ENCODE assay signal across 8 cellular contexts in genomic region chr14:105558449-105559154, GRCh38. TPM values are rescaled to one million over a fixed set of nuclear protein-coding genes. Genes with fewer than 3 reads are reported as not detected.
DNase-seq lines count a peak whose midpoint lies in the region; ATAC-seq and TF ChIP-seq lines count a peak whose summit lies in the region.
"Not testable (repeated sequence)": the region's sequence is repeated elsewhere in the genome, so short reads cannot be mapped to it uniquely, and the experiment has no call there.

No MANE protein-coding gene starts in this region.

- H3K27me3 Mint-ChIP-seq in CD4-positive, alpha-beta T cell = peaks cover 12% of the 10 kb centered on the region
- H3K27me3 Mint-ChIP-seq in natural killer cell (ENCODE audit: low read depth in 2 of 2) = not testable (repeated sequence)

- WGBS in transverse colon (ENCODE audit: low coverage in 1 of 2), 2 donors = 73 to 76% methylated on average over 7 to 17 of the region's 28 CpGs

- not testable (repeated sequence) for H2AFZ ChIP-seq in OCI-LY3 (ENCODE audit: low read depth, low read length)

- not testable (repeated sequence) for TF ChIP-seq EP300 in transverse colon (IDR thresholded peaks at IDR 0.05; ENCODE audit: low read depth)

- H4K20me1 ChIP-seq in OCI-LY3 (ENCODE audit: insufficient read depth, low read length) = not testable (repeated sequence)

- in situ Hi-C loops in transverse colon (cut with MboI; ENCODE audit: low pct_ligation_motif_present in 1 of 4, low pct_unique_long_range_greater_than_20kb in 1 of 4, low sequenced_read_pairs in 3 of 4) = not testable (repeated sequence)

- POLR2A ChIA-PET in CD4-positive, alpha-beta T cell (lab: Charles Lee) = not testable (repeated sequence)

- H3K4me1 Mint-ChIP-seq in CD4-positive, alpha-beta T cell (ENCODE audit: low read depth) = not testable (repeated sequence)
- peaks cover 0 to 13% of the 10 kb centered on the region in 2 donors for H3K4me1 Mint-ChIP-seq in natural killer cell

- peak overlapping the region; percentile 87 for H3K9ac ChIP-seq in OCI-LY3 (ENCODE audit: low read length)

- peak overlapping the region; percentile 73 for H3K4me3 ChIP-seq in OCI-LY3 (ENCODE audit: low read length)
- H3K4me3 ChIP-seq in dorsolateral prefrontal cortex, right atrium auricular region, transverse colon: not testable (repeated sequence)

- DNase-seq in CD4-positive, alpha-beta T cell; dorsolateral prefrontal cortex; right atrium auricular region (ENCODE audit: low spot score); natural killer cell; transverse colon: not testable (repeated sequence)
- DNase-seq in activated CD8-positive, alpha-beta memory T cell treated with anti-CD3 and anti-CD28 coated beads for 24 hours = peak; percentile 73

- intact Hi-C loops in CD4-positive, alpha-beta T cell (cut with DNase I, micrococcal nuclease) = loop anchor here in 1 of 2 experiments (10.0 kb wide), 1 partner anchor 506 kb away; no protein-coding TSS in a partner anchor
- intact Hi-C loops in dorsolateral prefrontal cortex (cut with DNase I); natural killer cell (cut with micrococcal nuclease); transverse colon (cut with DNase I; ENCODE audit: low total_unique reads): not testable (repeated sequence)

- not testable (repeated sequence) for H3K9me3 ChIP-seq in CD4-positive, alpha-beta T cell (ENCODE audit: control insufficient read depth, low read length); OCI-LY3 (ENCODE audit: insufficient read depth, low read length); right atrium auricular region; transverse colon

- H3K36me3 ChIP-seq in OCI-LY3 (replicated peaks; ENCODE audit: low read depth, low read length); right atrium auricular region; transverse colon: not testable (repeated sequence)

- H3K4me2 ChIP-seq in OCI-LY3 (ENCODE audit: low read length) = peak overlapping the region; percentile 84

- H3K27ac Mint-ChIP-seq in CD4-positive, alpha-beta T cell; natural killer cell: not testable (repeated sequence)

- peaks cover 13% of the 10 kb centered on the region for H3K79me2 ChIP-seq in OCI-LY3 (ENCODE audit: low read length)

- TF ChIP-seq POLR2A in transverse colon (IDR thresholded peaks at IDR 0.05) = not testable (repeated sequence)

- H3K4me1 ChIP-seq in OCI-LY3 (ENCODE audit: low read length) = peaks cover 29% of the 10 kb centered on the region
- H3K4me1 ChIP-seq in right atrium auricular region, transverse colon: not testable (repeated sequence)

- not testable (repeated sequence) for H3K9me3 Mint-ChIP-seq in CD4-positive, alpha-beta T cell; natural killer cell

- H3K27ac ChIP-seq in CD4-positive, alpha-beta T cell (ENCODE audit: low read depth, low read length); dorsolateral prefrontal cortex; right atrium auricular region: not testable (repeated sequence)
- H3K27ac ChIP-seq in OCI-LY3 (ENCODE audit: low read length) (peak overlapping the region; percentile 78), transverse colon (peak overlapping the region in 1 of 4 donors; percentile 55)

- ATAC-seq in CD4-positive, alpha-beta T cell (ENCODE audit: poor library complexity) = peak; percentile 40
- ATAC-seq in GM18907 (IDR thresholded peaks at IDR 0.05; ENCODE audit: unreplicated experiment) = peak; percentile 30
- peak in 2 of 3 donors; percentile 43 to 47 for ATAC-seq in natural killer cell

- peak; percentile 46 for TF ChIP-seq CTCF in CD4-positive, alpha-beta T cell (IDR thresholded peaks at IDR 0.05)
- peak; percentile 22; the same call in 1 of the 2 replicates for TF ChIP-seq CTCF in OCI-LY3 (IDR thresholded peaks at IDR 0.05; ENCODE audit: low read depth, low read length)
- TF ChIP-seq CTCF in dorsolateral prefrontal cortex (IDR thresholded peaks at IDR 0.05 in 54 of 56, conservative IDR thresholded peaks at IDR 0.05 in 2 of 56; ENCODE audit: low read depth in 1 of 56, partially characterized antibody in 56 of 56) = peak in 39 of 56 donors; percentile 10 to 56 (median 28)
- peak; percentile 39 to 52 for TF ChIP-seq CTCF in right atrium auricular region (IDR thresholded peaks at IDR 0.05)
- TF ChIP-seq CTCF in natural killer cell (IDR thresholded peaks at IDR 0.05) = peak; percentile 38
- peak in 3 of 5 experiments; percentile 37 to 49 (median 48) for TF ChIP-seq CTCF in transverse colon (IDR thresholded peaks at IDR 0.05)

- H3K4me3 Mint-ChIP-seq in CD4-positive, alpha-beta T cell; natural killer cell: not testable (repeated sequence)

- CTCF ChIA-PET in CD4-positive, alpha-beta T cell (lab: Charles Lee) = not testable (repeated sequence)

- not testable (repeated sequence) for H3K36me3 Mint-ChIP-seq in CD4-positive, alpha-beta T cell (ENCODE audit: low read depth); natural killer cell

- H3K27me3 ChIP-seq in CD4-positive, alpha-beta T cell (ENCODE audit: control insufficient read depth, insufficient read depth, low read length); OCI-LY3 (ENCODE audit: low read depth, low read length); dorsolateral prefrontal cortex; right atrium auricular region; transverse colon: not testable (repeated sequence)

RNA-seq across cellular contexts. Expression of gene TMEM121, which starts 32.2 kb away (rescaled TPM):
- 1 to 10 TPM; 1.6 to 1.7 TPM for total RNA-seq in CD4-positive, alpha-beta T cell
- total RNA-seq in dorsolateral prefrontal cortex (10 to 100 TPM; 11.9 to 30.7 (median 19.1) TPM), right atrium auricular region (1 to 10 TPM; 3.4 to 5.8 TPM), natural killer cell (under 1 TPM in 2 of 3 donors, not detected in 1; 0.54 to 0.80 TPM), transverse colon (under 1 TPM in 2 of 4 donors, not detected in 2; 0.48 to 0.96 TPM)
